ENCODE assay signal across 1 cellular context in genomic region chr16:30490210-30490609, GRCh38.
TF ChIP-seq lines count a peak whose summit lies in the region.

No MANE protein-coding gene starts in this region.

TF ChIP-seq in HEK293T, 16 proteins besides CTCF, POLR2A, EP300 and RAD21:
- TF ChIP-seq L3MBTL2 (conservative IDR thresholded peaks at IDR 0.05) (no peak), PKNOX1 (IDR thresholded peaks at IDR 0.05) (no peak), NFRKB (IDR thresholded peaks at IDR 0.05) (no peak), HDGF (IDR thresholded peaks at IDR 0.05; ENCODE audit: borderline replicate concordance) (no peak), CTBP1 (IDR thresholded peaks at IDR 0.05; ENCODE audit: borderline replicate concordance) (no peak), BHLHE40 (IDR thresholded peaks at IDR 0.05; ENCODE audit: borderline replicate concordance) (no peak), TARDBP (IDR thresholded peaks at IDR 0.05) (no peak), ELF4 (IDR thresholded peaks at IDR 0.05) (no peak), ARNT (IDR thresholded peaks at IDR 0.05) (no peak), SP1 (IDR thresholded peaks at IDR 0.05) (no peak), SUZ12 (IDR thresholded peaks at IDR 0.05) (no peak), FOXK2 (IDR thresholded peaks at IDR 0.05) (no peak), LEF1 (IDR thresholded peaks at IDR 0.05; ENCODE audit: borderline replicate concordance) (no peak)
TF ChIP-seq in HEK293T: peak in this region for 0.
